Comparison of ENCODE assay signal across 1 cellular context in genomic region chr12:10223208-10223607, GRCh38.
A peak's percentile ranks its signal among the peaks of the same experiment; 100 is the strongest.
TF ChIP-seq lines count a peak whose summit lies in the region.

No MANE protein-coding gene starts in this region.

TF ChIP-seq in K562, 482 proteins besides CTCF, POLR2A, EP300 and RAD21:
- TF ChIP-seq MTF1 (CRISPR knock-in tag; IDR thresholded peaks at IDR 0.05; ENCODE audit: borderline replicate concordance) (no peak), MAFG (tag; conservative IDR thresholded peaks at IDR 0.05) (peak; percentile 15; the same call in 1 of the 2 replicates), ZC3H8 (IDR thresholded peaks at IDR 0.05) (no peak), ZNF740 (CRISPR knock-in tag; IDR thresholded peaks at IDR 0.05) (no peak), ZNF740 (tag; IDR thresholded peaks at IDR 0.05) (no peak), ZNF57 (CRISPR knock-in tag; IDR thresholded peaks at IDR 0.05) (no peak), NCOA6 (IDR thresholded peaks at IDR 0.05) (no peak), ZNF75A (CRISPR knock-in tag; IDR thresholded peaks at IDR 0.05) (no peak), MCM7 (IDR thresholded peaks at IDR 0.05) (no peak), STAT6 (CRISPR knock-in tag; IDR thresholded peaks at IDR 0.05) (no peak), ZNF639 (CRISPR knock-in tag; conservative IDR thresholded peaks at IDR 0.05 in 1 of 2, IDR thresholded peaks at IDR 0.05 in 1 of 2) (no peak), ZNF133 (CRISPR knock-in tag; IDR thresholded peaks at IDR 0.05) (no peak), ZNF282 (CRISPR knock-in tag; IDR thresholded peaks at IDR 0.05) (no peak), ZNF655 (CRISPR knock-in tag; IDR thresholded peaks at IDR 0.05) (no peak), ZNF212 (CRISPR knock-in tag; IDR thresholded peaks at IDR 0.05) (no peak), PHTF2 (CRISPR knock-in tag; IDR thresholded peaks at IDR 0.05) (no peak), E2F3 (CRISPR knock-in tag; IDR thresholded peaks at IDR 0.05) (no peak), C11orf30 (IDR thresholded peaks at IDR 0.05; ENCODE audit: low read depth) (peak; percentile 11; the same call in 1 of the 2 replicates), ZNF717 (CRISPR knock-in tag; IDR thresholded peaks at IDR 0.05) (no peak), CREB3 (tag; conservative IDR thresholded peaks at IDR 0.05; ENCODE audit: low read depth) (no peak), ZNF316 (IDR thresholded peaks at IDR 0.05) (peak; percentile 41), ZNF512 (tag; IDR thresholded peaks at IDR 0.05) (no peak), POLR2H (tag; IDR thresholded peaks at IDR 0.05; ENCODE audit: low read depth) (no peak), E2F1 (CRISPR knock-in tag; IDR thresholded peaks at IDR 0.05) (no peak), ZEB2 (IDR thresholded peaks at IDR 0.05) (no peak), FUS (optimal IDR thresholded peaks at IDR 0.05; ENCODE audit: low read depth, low read length) (no peak)
